12 cellular contexts compared by ENCODE assay signal in genomic region chr1:100187912-100188311, GRCh38. TPM values are rescaled to one million over a fixed set of nuclear protein-coding genes. Genes with fewer than 3 reads are reported as not detected.
DNase-seq lines count a peak whose midpoint lies in the region; ATAC-seq and TF ChIP-seq lines count a peak whose summit lies in the region.
"Had no signal": no experiment of that assay in that cellular context is flagged by ENCODE, and none has a peak within 500 bp of the region (broad histone marks: within the 10 kb centered on the region; RNA-seq: fewer than 3 reads in every experiment).

No MANE protein-coding gene starts in this region.

- H3K27me3 ChIP-seq in SJCRH30 (no peaks in the 10 kb centered on the region), cardiac muscle cell (no peaks in the 10 kb centered on the region), prostate gland (replicated peaks; ENCODE audit: insufficient read depth) (no peaks in the 10 kb centered on the region), PC-3 (ENCODE audit: low read length) (no peaks in the 10 kb centered on the region)

- DNase-seq in GM03348 (ENCODE audit: low spot score) (peak; percentile 29), SJCRH30 (peak in 1 of 2 experiments; percentile 20), cardiac muscle cell (ENCODE audit: low read depth in 1 of 2, low spot score in 1 of 2) (peak in 1 of 2 donors; percentile 92), prostate gland (ENCODE audit: low spot score) (peak; percentile 58), foreskin melanocyte (no peak), PC-3 (no peak)
- no peak for DNase-seq in stimulated activated naive CD8-positive, alpha-beta T cell treated with anti-CD3 and anti-CD28 coated beads, Interleukin-15, Interleukin-2, amounts not matched to agents 100 U/mL and 50 U/mL, for 24 hours
- no peak for DNase-seq in activated CD8-positive, alpha-beta memory T cell treated with anti-CD3 and anti-CD28 coated beads for 24 hours
- DNase-seq: activated CD4-positive, alpha-beta T cell treated with anti-CD3 and anti-CD28 coated beads, Interleukin-2, amount 10 ng/mL, durations not matched to agents 24 days and 14 days; stimulated activated naive CD4-positive, alpha-beta T cell had no signal

- H3K4me2 ChIP-seq in PC-3 (ENCODE audit: low read length), result no peak overlapping the region

- no peak overlapping the region for H2AFZ ChIP-seq in PC-3 (ENCODE audit: low read length)

- no TSS peak for BruUV-seq in PC-3 (replicated peaks; lab: Mats Ljungman, UMichigan)

- H3K4me3 ChIP-seq in SJCRH30 (no peak overlapping the region), cardiac muscle cell (no peak overlapping the region), prostate gland (no peak overlapping the region), PC-3 (ENCODE audit: low read length) (no peak overlapping the region)

- H3F3A ChIP-seq in PC-3 (ENCODE audit: low read length, unreplicated experiment), result no peaks in the 10 kb centered on the region

- H3K9me2 ChIP-seq in PC-3 (replicated peaks; ENCODE audit: low read length), result no peaks in the 10 kb centered on the region

- 21% methylated on average over 3 of the region's 3 CpGs for WGBS in prostate gland

- intact Hi-C loops in prostate gland (cut with DNase I), result no loop called here
- intact Hi-C loops in PC-3 (cut with micrococcal nuclease), result no loop called here

- H3K36me3 ChIP-seq in SJCRH30, result no peaks in the 10 kb centered on the region
- no peaks in the 10 kb centered on the region for H3K36me3 ChIP-seq in cardiac muscle cell
- no peaks in the 10 kb centered on the region for H3K36me3 ChIP-seq in prostate gland
- H3K36me3 ChIP-seq in PC-3 (ENCODE audit: low read depth, low read length), result no peaks in the 10 kb centered on the region

- no peak for ATAC-seq in stimulated activated naive CD8-positive, alpha-beta T cell treated with anti-CD3 and anti-CD28 coated beads, Interleukin-15, Interleukin-2, amounts not matched to agents 100 U/mL and 50 U/mL, for 24 hours
- no peak for ATAC-seq in PC-3
- ATAC-seq: activated naive CD4-positive, alpha-beta T cell treated with anti-CD3 and anti-CD28 coated beads, Interleukin-2, amount 50 U/mL, for 72 hours had no signal

- no peak overlapping the region for H3K9ac ChIP-seq in PC-3 (ENCODE audit: low read length)

- peak overlapping the region; percentile 68 for H3K27ac ChIP-seq in SJCRH30
- peak overlapping the region; percentile 19 for H3K27ac ChIP-seq in cardiac muscle cell
- H3K27ac ChIP-seq in prostate gland, result no peak overlapping the region
- no peak overlapping the region for H3K27ac ChIP-seq in PC-3 (ENCODE audit: low read length)
- H3K27ac ChIP-seq: RWPE1 had no signal

- no peaks in the 10 kb centered on the region for H4K20me1 ChIP-seq in PC-3 (ENCODE audit: low read length)

- no peak for TF ChIP-seq POLR2A in prostate gland (IDR thresholded peaks at IDR 0.05)

- POLR2A ChIA-PET in PC-3 (lab: Charles Lee; ENCODE audit: unreplicated experiment), result no interaction called here

- H3K9me3 ChIP-seq in SJCRH30 (replicated peaks) (no peaks in the 10 kb centered on the region), cardiac muscle cell (ENCODE audit: low read depth) (no peaks in the 10 kb centered on the region), prostate gland (no peaks in the 10 kb centered on the region), PC-3 (ENCODE audit: low read length) (no peaks in the 10 kb centered on the region)

- H3K4me1 ChIP-seq in SJCRH30 (peaks cover 16% of the 10 kb centered on the region), cardiac muscle cell (ENCODE audit: low read depth) (no peaks in the 10 kb centered on the region), prostate gland (replicated peaks) (no peaks in the 10 kb centered on the region), PC-3 (ENCODE audit: insufficient read depth, low read length) (no peaks in the 10 kb centered on the region)

- H3K79me2 ChIP-seq in PC-3 (ENCODE audit: low read length), result no peaks in the 10 kb centered on the region

- no peak for TF ChIP-seq CTCF in cardiac muscle cell (IDR thresholded peaks at IDR 0.05; ENCODE audit: low read depth, low read length)
- no peak for TF ChIP-seq CTCF in prostate gland (IDR thresholded peaks at IDR 0.05)
- no peak for TF ChIP-seq CTCF in PC-3 (conservative IDR thresholded peaks at IDR 0.05; ENCODE audit: low read depth, low read length)

- CTCF ChIA-PET in PC-3 (lab: Charles Lee), result no interaction called here

RNA-seq across cellular contexts. Expression of gene LRRC39, which starts 9.9 kb away (rescaled TPM):
- total RNA-seq in SJCRH30 (2014; rRNA removed; shearing (Covaris generic)), result 0.13 and 0.43 TPM in 2 replicates
- 13.3 and 17.3 TPM in 2 replicates for total RNA-seq in cardiac muscle cell
- 11.6 and 19.9 TPM in 2 replicates for polyA plus RNA-seq in cardiac muscle cell
- 1 to 10 TPM in 1 of 2 donors, under 1 TPM in 1; 0.68 to 1.5 TPM for total RNA-seq in prostate gland
- total RNA-seq in PC-3 (2014; rRNA removed), result 0.84 and 0.86 TPM in 2 replicates

RNA-seq across cellular contexts. Expression of gene TRMT13, which starts 54.9 kb away (rescaled TPM):
- 21.1 and 28.8 TPM in 2 replicates for total RNA-seq in SJCRH30 (2014; rRNA removed; shearing (Covaris generic))
- total RNA-seq in cardiac muscle cell, result 13.9 and 15.0 TPM in 2 replicates
- polyA plus RNA-seq in cardiac muscle cell, result 15.8 and 25.2 TPM in 2 replicates
- total RNA-seq in prostate gland, result 10 to 100 TPM; 11.7 to 17.4 TPM
- total RNA-seq in PC-3 (2014; rRNA removed), result 6.7 and 9.4 TPM in 2 replicates

RNA-seq across cellular contexts. Expression of gene SASS6, which starts 55.2 kb away (rescaled TPM):
- total RNA-seq in SJCRH30 (2014; rRNA removed; shearing (Covaris generic)), result 17.7 and 22.0 TPM in 2 replicates
- total RNA-seq in cardiac muscle cell (1.8 and 4.2 TPM in 2 replicates), prostate gland (1 to 10 TPM; 4.0 to 6.2 TPM), PC-3 (2014; rRNA removed) (9.0 and 9.2 TPM in 2 replicates)
- polyA plus RNA-seq in cardiac muscle cell, result 2.5 and 3.3 TPM in 2 replicates

Comparison
In these comparisons a context has a peak if more than half of its experiments do, and no peak if none do; other contexts are left out.
1. DNase-seq: peak in GM03348 (single experiment) and prostate gland (single experiment); none in foreskin melanocyte (single experiment), stimulated activated naive CD8-positive, alpha-beta T cell treated with anti-CD3 and anti-CD28 coated beads, Interleukin-15, Interleukin-2, amounts not matched to agents 100 U/mL and 50 U/mL, for 24 hours (single experiment), PC-3 (single experiment) and activated CD8-positive, alpha-beta memory T cell treated with anti-CD3 and anti-CD28 coated beads for 24 hours (single experiment).
2. H3K27ac ChIP-seq: peak in SJCRH30 (single experiment) and cardiac muscle cell (single experiment); none in prostate gland (0 of 2) and PC-3 (single experiment).